ENCODE assay signal across 14 cellular contexts in genomic region chr9:86741311-86742215, GRCh38.
DNase-seq lines count a peak whose midpoint lies in the region; ATAC-seq and TF ChIP-seq lines count a peak whose summit lies in the region.
"Had no signal": no experiment of that assay in that cellular context is flagged by ENCODE, and none has a peak within 500 bp of the region (broad histone marks: within the 10 kb centered on the region; RNA-seq: fewer than 3 reads in every experiment).

No MANE protein-coding gene starts in this region.

- H2AFZ ChIP-seq in neuronal stem cell (ENCODE audit: low read length), result no peak overlapping the region

- H3K4me1 Mint-ChIP-seq in stimulated activated naive B cell treated with anti-CD40 and anti-IgM and Interleukin-4, amounts not matched to agents 10 μg/mL and 1 μg/mL and 100 μg/mL, for 72 hours, result no peaks in the 10 kb centered on the region

- no peak overlapping the region for H3K4me2 ChIP-seq in neuronal stem cell (ENCODE audit: insufficient read depth, low read length, poor library complexity, severe bottlenecking)

- no peaks in the 10 kb centered on the region for H3K27me3 ChIP-seq in heart left ventricle
- no peaks in the 10 kb centered on the region for H3K27me3 ChIP-seq in neuronal stem cell (ENCODE audit: control insufficient read depth in 3 of 3, insufficient read depth in 3 of 3, low read depth in 1 of 3, low read length in 3 of 3)

- H3K36me3 Mint-ChIP-seq in stimulated activated naive B cell treated with anti-CD40 and anti-IgM and Interleukin-4, amounts not matched to agents 10 μg/mL and 1 μg/mL and 100 μg/mL, for 72 hours, result no peaks in the 10 kb centered on the region
- H3K36me3 Mint-ChIP-seq: activated naive CD4-positive, alpha-beta T cell treated with anti-CD3 and anti-CD28 coated beads, Interleukin-2, amount 50 U/mL, for 72 hours had no signal

- H3K27ac Mint-ChIP-seq in stimulated activated naive B cell treated with anti-CD40 and anti-IgM and Interleukin-4, amounts not matched to agents 10 μg/mL and 1 μg/mL and 100 μg/mL, for 72 hours, result no peak overlapping the region
- H3K27ac Mint-ChIP-seq: activated naive CD4-positive, alpha-beta T cell treated with anti-CD3 and anti-CD28 coated beads, Interleukin-2, amount 50 U/mL, for 72 hours had no signal

- ATAC-seq in heart left ventricle (peak; percentile 41 to 95 (median 86)), GM19395 (IDR thresholded peaks at IDR 0.05; ENCODE audit: unreplicated experiment) (no peak)
- ATAC-seq in stimulated activated naive B cell treated with anti-CD40 and anti-IgM and Interleukin-4, amounts not matched to agents 10 μg/mL and 1 μg/mL and 100 μg/mL, for 72 hours (replicated peaks), result no peak
- ATAC-seq: activated naive CD4-positive, alpha-beta T cell treated with anti-CD3 and anti-CD28 coated beads, Interleukin-2, amount 50 U/mL, for 72 hours had no signal

- no peak overlapping the region for H3K14ac ChIP-seq in neuronal stem cell (ENCODE audit: low read length)

- TF ChIP-seq CTCF in HEK293 (tag by site-specific recombination; IDR thresholded peaks at IDR 0.05) (no peak), heart left ventricle (IDR thresholded peaks at IDR 0.05) (no peak)

- H3K36me3 ChIP-seq in HEK293 (ENCODE audit: control insufficient read depth in 2 of 2, insufficient read depth in 1 of 2, low read length in 2 of 2), result no peaks in the 10 kb centered on the region
- no peaks in the 10 kb centered on the region for H3K36me3 ChIP-seq in heart left ventricle
- no peaks in the 10 kb centered on the region for H3K36me3 ChIP-seq in neuronal stem cell (replicated peaks in 1 of 2; ENCODE audit: control insufficient read depth in 2 of 2, insufficient read depth in 2 of 2, low read length in 2 of 2)

- H2AK5ac ChIP-seq in neuronal stem cell (ENCODE audit: low read depth, low read length), result no peak overlapping the region

- no peak overlapping the region for H3K4me3 Mint-ChIP-seq in stimulated activated naive B cell treated with anti-CD40 and anti-IgM and Interleukin-4, amounts not matched to agents 10 μg/mL and 1 μg/mL and 100 μg/mL, for 72 hours

- H3K27ac ChIP-seq in HEK293 (ENCODE audit: extremely low read depth, low read depth, low read length), result peak overlapping the region; percentile 35; the same call in 1 of the 2 replicates
- peak overlapping the region in 1 of 12 donors; percentile 45 for H3K27ac ChIP-seq in heart left ventricle
- no peak overlapping the region for H3K27ac ChIP-seq in neuronal stem cell (replicated peaks; ENCODE audit: low read length)

- no peak overlapping the region for H4K8ac ChIP-seq in neuronal stem cell (ENCODE audit: low read depth, low read length)

- DNase-seq in amniotic stem cell (lab: John Stamatoyannopoulos, UW), result peak; percentile 36
- peak in 2 of 5 donors; percentile 46 to 50 for DNase-seq in heart left ventricle
- DNase-seq in renal cortical epithelial cell (ENCODE audit: low read depth), result peak; percentile 90
- no peak for DNase-seq in stimulated activated naive B cell treated with anti-CD40 and anti-IgM and Interleukin-4, amounts not matched to agents 10 μg/mL and 1 μg/mL and 100 μg/mL, for 72 hours
- no peak for DNase-seq in neuronal stem cell (ENCODE audit: low spot score)
- DNase-seq in NCI-H69 (lab: John Stamatoyannopoulos, UW), result no peak
- DNase-seq: activated CD4-positive, alpha-beta T cell treated with anti-CD3 and anti-CD28 coated beads, Interleukin-2, amount 50 U/mL, for 1 hour; COR-L47; erythroblast; midbrain; NCI-H2029 treated with DMSO at 0.1 percent for 48 hours had no signal

- no peaks in the 10 kb centered on the region for H3K79me1 ChIP-seq in neuronal stem cell (ENCODE audit: low read depth, low read length)

- H3K9me3 Mint-ChIP-seq in stimulated activated naive B cell treated with anti-CD40 and anti-IgM and Interleukin-4, amounts not matched to agents 10 μg/mL and 1 μg/mL and 100 μg/mL, for 72 hours, result peaks cover 3 to 10% of the 10 kb centered on the region in 2 donors

- no peak overlapping the region for H3K23ac ChIP-seq in neuronal stem cell (ENCODE audit: low read depth, low read length, poor library complexity)

- H3K27me3 Mint-ChIP-seq in stimulated activated naive B cell treated with anti-CD40 and anti-IgM and Interleukin-4, amounts not matched to agents 10 μg/mL and 1 μg/mL and 100 μg/mL, for 72 hours, result no peaks in the 10 kb centered on the region

- H3K4me3 ChIP-seq in HEK293 (ENCODE audit: low read depth, low read length) (no peak overlapping the region), heart left ventricle (no peak overlapping the region), neuronal stem cell (ENCODE audit: low read length in 2 of 2) (no peak overlapping the region)

- no peak overlapping the region for H3K4ac ChIP-seq in neuronal stem cell (ENCODE audit: low read length)

- intact Hi-C loops in heart left ventricle (cut with DNase I), result loop anchor here in 1 of 10 donors (10.0 kb wide), 1 partner anchor 63 kb away; no protein-coding TSS in a partner anchor

- no peak overlapping the region for H4K91ac ChIP-seq in neuronal stem cell (ENCODE audit: low read depth, low read length, poor library complexity)

- CTCF ChIA-PET in HEK293 (lab: Yijun Ruan, JAX), result no interaction called here

- POLR2A ChIA-PET in HEK293 (lab: Yijun Ruan, JAX), result interaction anchor here (1.2 kb wide), 1 partner anchor 10 kb away, joined by 3 read pairs; no protein-coding TSS in a partner anchor

- no peak overlapping the region for H3K9ac ChIP-seq in neuronal stem cell (ENCODE audit: low read depth, low read length, poor library complexity)

- WGBS in heart left ventricle, 4 donors, result 43 to 55% (median 50%) methylated on average over 8 of the region's 8 CpGs
- no CpG with 5 or more reads among the region's 8 CpGs for WGBS in neuronal stem cell (ENCODE audit: extremely low coverage in 2 of 2, insufficient read length in 2 of 2, insufficient replicate concordance in 1 of 2), 2 donors

- H2BK12ac ChIP-seq in neuronal stem cell (ENCODE audit: low read length), result no peak overlapping the region

- TF ChIP-seq POLR2A in heart left ventricle (IDR thresholded peaks at IDR 0.05), result no peak

- no peak overlapping the region for H3K18ac ChIP-seq in neuronal stem cell (ENCODE audit: low read length)

- H3K9me3 ChIP-seq in HEK293 (ENCODE audit: control insufficient read depth, insufficient read depth, low read depth, low read length) (no peaks in the 10 kb centered on the region), heart left ventricle (no peaks in the 10 kb centered on the region), neuronal stem cell (replicated peaks in 1 of 2; ENCODE audit: control insufficient read depth in 2 of 2, insufficient read depth in 1 of 2, low read depth in 1 of 2, low read length in 2 of 2) (no peaks in the 10 kb centered on the region)

- no peak overlapping the region for H2BK5ac ChIP-seq in neuronal stem cell (ENCODE audit: low read length)

- no peak overlapping the region for H2BK15ac ChIP-seq in neuronal stem cell (ENCODE audit: low read length)

- H2BK120ac ChIP-seq in neuronal stem cell (ENCODE audit: low read depth, low read length), result no peak overlapping the region

- H3K4me1 ChIP-seq in HEK293 (ENCODE audit: control insufficient read depth, insufficient read depth, low read length) (peaks cover 9% of the 10 kb centered on the region), heart left ventricle (peaks cover 0 to 9% (median 3%) of the 10 kb centered on the region in 12 donors), neuronal stem cell (ENCODE audit: control insufficient read depth in 2 of 2, insufficient read depth in 1 of 2, low read depth in 1 of 2, low read length in 2 of 2) (peaks cover 0 to 2% of the 10 kb centered on the region in 2 donors)

TF ChIP-seq in HEK293, 187 proteins besides CTCF, POLR2A, EP300 and RAD21 (continues in another document):
- TF ChIP-seq ZIC2 (tag by site-specific recombination; IDR thresholded peaks at IDR 0.05), result peak; percentile 67
- no peak for TF ChIP-seq ZNF510 (tag by site-specific recombination; IDR thresholded peaks at IDR 0.05; ENCODE audit: insufficient replicate concordance)
- TF ChIP-seq YY2 (tag by site-specific recombination; IDR thresholded peaks at IDR 0.05), result no peak
- no peak for TF ChIP-seq ZNF140 (tag by site-specific recombination; IDR thresholded peaks at IDR 0.05)
- peak; percentile 94 for TF ChIP-seq GLI2 (tag by site-specific recombination; IDR thresholded peaks at IDR 0.05; ENCODE audit: borderline replicate concordance, low read depth)
- peak; percentile 89 for TF ChIP-seq OSR2 (tag by site-specific recombination; IDR thresholded peaks at IDR 0.05)
- TF ChIP-seq ZNF174 (tag by site-specific recombination; IDR thresholded peaks at IDR 0.05), result no peak
- TF ChIP-seq ZNF138 (tag by site-specific recombination; IDR thresholded peaks at IDR 0.05; ENCODE audit: borderline replicate concordance), result no peak
- TF ChIP-seq ZNF274 (IDR thresholded peaks at IDR 0.05; ENCODE audit: low read length), result no peak
- TF ChIP-seq ZNF274 (tag by site-specific recombination; IDR thresholded peaks at IDR 0.05; ENCODE audit: borderline replicate concordance), result no peak
- no peak for TF ChIP-seq ZNF747 (tag by site-specific recombination; IDR thresholded peaks at IDR 0.05)
- TF ChIP-seq SP3 (tag by site-specific recombination; IDR thresholded peaks at IDR 0.05), result peak; percentile 63
- TF ChIP-seq ZNF660 (tag by site-specific recombination; IDR thresholded peaks at IDR 0.05), result peak; percentile 92
- no peak for TF ChIP-seq ZNF837 (tag by site-specific recombination; IDR thresholded peaks at IDR 0.05)
- TF ChIP-seq ZNF596 (tag by site-specific recombination; IDR thresholded peaks at IDR 0.05), result no peak; the same call in 1 of the 2 replicates
- peak; percentile 79 for TF ChIP-seq TRIM28 (IDR thresholded peaks at IDR 0.05; ENCODE audit: borderline replicate concordance, low read length)
- no peak for TF ChIP-seq SETDB1 (IDR thresholded peaks at IDR 0.05; ENCODE audit: insufficient read length, low read length)
- peak; percentile 45; the same call in 1 of the 2 replicates for TF ChIP-seq ZNF76 (tag by site-specific recombination; IDR thresholded peaks at IDR 0.05; ENCODE audit: borderline replicate concordance, low read depth)
- peak; percentile 97 for TF ChIP-seq ZNF843 (tag by site-specific recombination; IDR thresholded peaks at IDR 0.05)
- peak; percentile 94 for TF ChIP-seq KLF10 (tag by site-specific recombination; IDR thresholded peaks at IDR 0.05)
- TF ChIP-seq ZNF350 (tag by site-specific recombination; IDR thresholded peaks at IDR 0.05), result no peak
- TF ChIP-seq ZNF658 (tag by site-specific recombination; IDR thresholded peaks at IDR 0.05), result no peak

Comparison
In these comparisons a context has a peak if more than half of its experiments do, and no peak if none do; other contexts are left out.
1. DNase-seq: peak in amniotic stem cell (single experiment) and renal cortical epithelial cell (single experiment); none in stimulated activated naive B cell treated with anti-CD40 and anti-IgM and Interleukin-4, amounts not matched to agents 10 μg/mL and 1 μg/mL and 100 μg/mL, for 72 hours (single experiment), neuronal stem cell (single experiment) and NCI-H69 (single experiment).
2. ATAC-seq: peak in heart left ventricle (4 of 4); none in stimulated activated naive B cell treated with anti-CD40 and anti-IgM and Interleukin-4, amounts not matched to agents 10 μg/mL and 1 μg/mL and 100 μg/mL, for 72 hours (0 of 2) and GM19395 (single experiment).